15 cellular contexts compared by ENCODE assay signal in genomic region chrX:11929476-11929875, GRCh38.
A peak's percentile ranks its signal among the peaks of the same experiment; 100 is the strongest.
DNase-seq lines count a peak whose midpoint lies in the region; ATAC-seq and TF ChIP-seq lines count a peak whose summit lies in the region.
"Had no signal": no experiment of that assay in that cellular context is flagged by ENCODE, and none has a peak within 500 bp of the region (broad histone marks: within the 10 kb centered on the region; RNA-seq: fewer than 3 reads in every experiment).

No MANE protein-coding gene starts in this region.

- 37% methylated on average over 2 of the region's 5 CpGs for WGBS in mesenchymal stem cell
- 68 to 76% (median 76%) methylated on average over 5 of the region's 5 CpGs for WGBS in ovary, 3 donors

- H3K9ac ChIP-seq in mesenchymal stem cell (ENCODE audit: low read length) = no peak overlapping the region
- H3K9ac ChIP-seq: BLaER1 treated with 17β-estradiol and CSF1 and Interleukin-3, amounts not matched to agents 10 nM and 100 nM had no signal

- H4K91ac ChIP-seq in mesenchymal stem cell (ENCODE audit: low read length) = no peak overlapping the region

- intact Hi-C loops in ovary (cut with DNase I) = no loop called here

- no peak overlapping the region for H3K4me3 ChIP-seq in mesenchymal stem cell (ENCODE audit: insufficient read depth in 1 of 2, low read depth in 1 of 2, low read length in 2 of 2)
- no peak overlapping the region for H3K4me3 ChIP-seq in H7 (ENCODE audit: insufficient read depth, low read depth, low read length)
- no peak overlapping the region for H3K4me3 ChIP-seq in ovary
- H3K4me3 ChIP-seq: BLaER1 treated with 17β-estradiol and CSF1 and Interleukin-3, amounts not matched to agents 10 nM and 100 nM; GM23338 had no signal

- no peak for TF ChIP-seq EP300 in ovary (IDR thresholded peaks at IDR 0.05)

- H3K23ac ChIP-seq in mesenchymal stem cell (ENCODE audit: low read length in 2 of 2) = no peak overlapping the region

- H2AFZ ChIP-seq in mesenchymal stem cell (ENCODE audit: low read depth, low read length) = no peak overlapping the region
- H2AFZ ChIP-seq: GM23338 had no signal

- H4K8ac ChIP-seq in mesenchymal stem cell (ENCODE audit: low read length) = no peak overlapping the region

- H2BK5ac ChIP-seq in mesenchymal stem cell (ENCODE audit: low read depth, low read length, poor library complexity, severe bottlenecking) = no peak overlapping the region

- H2BK120ac ChIP-seq in mesenchymal stem cell (ENCODE audit: low read depth, low read length) = no peak overlapping the region

- no peak overlapping the region for H3K18ac ChIP-seq in mesenchymal stem cell (ENCODE audit: low read depth in 1 of 2, low read length in 2 of 2)

- ATAC-seq in HG02884 (IDR thresholded peaks at IDR 0.05; ENCODE audit: unreplicated experiment) = no peak
- ATAC-seq: GM23338, T-cell had no signal

- H2BK12ac ChIP-seq in mesenchymal stem cell (ENCODE audit: low read length in 2 of 2) = no peak overlapping the region

- H3K27ac ChIP-seq in mesenchymal stem cell (ENCODE audit: low read length, poor library complexity, severe bottlenecking) = no peak overlapping the region
- no peak overlapping the region for H3K27ac ChIP-seq in ovary
- H3K27ac ChIP-seq: BLaER1 treated with 17β-estradiol and CSF1 and Interleukin-3, amounts not matched to agents 10 nM and 100 nM had no signal

- DNase-seq in EL (peak; percentile 13), NCI-H69 (lab: John Stamatoyannopoulos, UW) (peak; percentile 85), dermis microvascular lymphatic vessel endothelial cell (ENCODE audit: low read depth in 2 of 2) (peak; percentile 40 to 73), mesenchymal stem cell (peak; percentile 9), H7 (no peak), ovary (no peak)
- DNase-seq: DMS79, GF-D8, KBM-7, NCI-H2029, NCI-H526, T-cell had no signal

- H3K36me3 ChIP-seq in mesenchymal stem cell (ENCODE audit: control insufficient read depth in 1 of 2, insufficient read depth in 2 of 2, low read depth in 1 of 2, low read length in 2 of 2) = no peaks in the 10 kb centered on the region
- H3K36me3 ChIP-seq in H7 (replicated peaks; ENCODE audit: control insufficient read depth, insufficient read depth, low read length) = no peaks in the 10 kb centered on the region
- no peaks in the 10 kb centered on the region for H3K36me3 ChIP-seq in ovary
- H3K36me3 ChIP-seq: BLaER1 treated with 17β-estradiol and CSF1 and Interleukin-3, amounts not matched to agents 10 nM and 100 nM had no signal

- no peak for TF ChIP-seq POLR2A in ovary (IDR thresholded peaks at IDR 0.05)

- H3K9me3 ChIP-seq in mesenchymal stem cell (ENCODE audit: control insufficient read depth, low read length) (peaks cover 3% of the 10 kb centered on the region), ovary (no peaks in the 10 kb centered on the region)

- H3K79me1 ChIP-seq in mesenchymal stem cell (replicated peaks; ENCODE audit: low read length, poor library complexity, severe bottlenecking) = no peaks in the 10 kb centered on the region

- H3K14ac ChIP-seq in mesenchymal stem cell (ENCODE audit: low read length in 2 of 2) = no peak overlapping the region

- H2AK5ac ChIP-seq in mesenchymal stem cell (ENCODE audit: low read length, severe bottlenecking) = no peak overlapping the region

- H3K4me1 ChIP-seq in mesenchymal stem cell (ENCODE audit: control insufficient read depth, insufficient read depth, low read depth, low read length) (no peaks in the 10 kb centered on the region), ovary (ENCODE audit: insufficient read depth) (no peaks in the 10 kb centered on the region)

- H3K27me3 ChIP-seq in mesenchymal stem cell (ENCODE audit: control insufficient read depth in 1 of 2, insufficient read depth in 1 of 2, low read length in 2 of 2) = peaks cover 0 to 4% of the 10 kb centered on the region in 2 experiments
- no peaks in the 10 kb centered on the region for H3K27me3 ChIP-seq in H7 (ENCODE audit: control insufficient read depth, insufficient read depth, low read length)
- no peaks in the 10 kb centered on the region for H3K27me3 ChIP-seq in ovary

- H3K4me2 ChIP-seq in mesenchymal stem cell (ENCODE audit: low read length, poor library complexity, severe bottlenecking) = no peak overlapping the region
- H3K4me2 ChIP-seq: GM23338 had no signal

- no peak overlapping the region for H2BK15ac ChIP-seq in mesenchymal stem cell (ENCODE audit: low read depth, poor library complexity, severe bottlenecking)

- H3K4ac ChIP-seq in mesenchymal stem cell (ENCODE audit: low read depth in 1 of 2, low read length in 2 of 2) = no peak overlapping the region

- TF ChIP-seq CTCF in ovary (IDR thresholded peaks at IDR 0.05) = no peak

Comparison
In these comparisons a context has a peak if more than half of its experiments do, and no peak if none do; other contexts are left out.
1. DNase-seq: peak in EL (single experiment), NCI-H69 (single experiment), dermis microvascular lymphatic vessel endothelial cell (2 of 2) and mesenchymal stem cell (single experiment); none in H7 (single experiment) and ovary (0 of 5).